In genomic region chr9:32551491-32552049, GRCh38 we compare ENCODE assay signal across 8 cellular contexts. TPM values are rescaled to one million over a fixed set of nuclear protein-coding genes. Genes with fewer than 3 reads are reported as not detected.
DNase-seq lines count a peak whose midpoint lies in the region; ATAC-seq, FAIRE-seq and TF ChIP-seq lines count a peak whose summit lies in the region.

No MANE protein-coding gene starts in this region.

- TF ChIP-seq POLR2A in A549 (IDR thresholded peaks at IDR 0.05; ENCODE audit: low read length): no peak
- no peak for TF ChIP-seq POLR2A in H1 (IDR thresholded peaks at IDR 0.05; ENCODE audit: control extremely low read depth in 1 of 2, low read depth in 2 of 2, low read length in 2 of 2)

- H3K4me1 Mint-ChIP-seq in activated CD4-positive, alpha-beta memory T cell treated with anti-CD3 and anti-CD28 coated beads, Interleukin-2, amount 10 ng/mL, durations not matched to agents 7 days and 5 days: peaks cover 44% of the 10 kb centered on the region

- H3K4me3 ChIP-seq in A549 (peak overlapping the region; percentile 62), H1 (ENCODE audit: extremely low read depth in 1 of 4, insufficient read depth in 2 of 4, low read depth in 3 of 4, low read length in 4 of 4) (peak overlapping the region; percentile 80 to 97 (median 87)), mucosa of descending colon (peak overlapping the region; percentile 67)

- POLR2A ChIA-PET in A549 (lab: Yijun Ruan, JAX) (interaction anchor here (0.6 to 2.6 kb wide), 7 partner anchors 21 to 474 kb away, joined by 3 to 14 read pairs (median 5); partner anchors contain the start of genes ACO1, DNAJA1, NDUFB6 and RIGI), H1 (lab: Charles Lee; ENCODE audit: partially characterized antibody) (interaction anchor here (0.6 to 3.9 kb wide), 9 partner anchors 13 to 185 kb away, joined by 3 to 24 read pairs (median 10); partner anchors contain the start of genes NDUFB6 and RIGI)
- POLR2A ChIA-PET in activated CD4-positive, alpha-beta memory T cell treated with anti-CD3 and anti-CD28 coated beads, Interleukin-2, amount 10 ng/mL, durations not matched to agents 7 days and 5 days (lab: Charles Lee): interaction anchor here (0.7 to 5.0 kb wide), 11 partner anchors 18 to 168 kb away, joined by 3 to 57 read pairs (median 4); partner anchors contain the start of genes ACO1, NDUFB6 and RIGI

- peak overlapping the region; percentile 83 for H3K4me2 ChIP-seq in A549
- peak overlapping the region; percentile 80 to 83 for H3K4me2 ChIP-seq in H1 (ENCODE audit: insufficient read depth in 1 of 2, low read depth in 2 of 2, low read length in 2 of 2)

- peak overlapping the region; percentile 80 for H2BK5ac ChIP-seq in H1 (ENCODE audit: low read depth, low read length)

- ATAC-seq in A549 (peak; percentile 8 to 32; a peak in 4 of 6 replicates), mucosa of descending colon (peak; percentile 11), HG03095 (IDR thresholded peaks at IDR 0.05; ENCODE audit: unreplicated experiment) (no peak)

- H2BK20ac ChIP-seq in H1 (ENCODE audit: low read length): no peak overlapping the region

- H3K79me1 ChIP-seq in H1 (ENCODE audit: low read depth, low read length): no peaks in the 10 kb centered on the region; the same call in 1 of the 2 replicates

- peaks cover 9% of the 10 kb centered on the region for H3K23me2 ChIP-seq in H1 (ENCODE audit: low read depth, low read length)

- H3K9me3 Mint-ChIP-seq in activated CD4-positive, alpha-beta memory T cell treated with anti-CD3 and anti-CD28 coated beads, Interleukin-2, amount 10 ng/mL, durations not matched to agents 7 days and 5 days: no peaks in the 10 kb centered on the region

- peak; percentile 28 to 30 for DNase-seq in A549 (ENCODE audit: low read depth in 1 of 2, low spot score in 1 of 2)
- DNase-seq in GM19239 (ENCODE audit: insufficient read length, low spot score): no peak
- peak; percentile 21 for DNase-seq in NCI-H2196 treated with DMSO at 0.1 percent for 48 hours (lab: John Stamatoyannopoulos, UW; ENCODE audit: unreplicated experiment)
- peak; percentile 51 for DNase-seq in activated CD4-positive, alpha-beta memory T cell treated with anti-CD3 and anti-CD28 coated beads, Interleukin-2, amount 10 ng/mL, durations not matched to agents 7 days and 5 days
- DNase-seq in H1 (ENCODE audit: low read depth in 1 of 2, low spot score in 2 of 2): peak in 1 of 2 experiments; percentile 55
- peak in 2 of 3 donors; percentile 52 to 56 for DNase-seq in mucosa of descending colon
- peak; percentile 65 for DNase-seq in stimulated activated naive CD4-positive, alpha-beta T cell treated with Interleukin-2 at 50 U/mL for 16 hours (lab: John Stamatoyannopoulos, UW)

- no peak for TF ChIP-seq EP300 in A549 (IDR thresholded peaks at IDR 0.05)
- TF ChIP-seq EP300 in H1 (IDR thresholded peaks at IDR 0.05; ENCODE audit: borderline replicate concordance in 1 of 2, low read depth in 2 of 2, low read length in 2 of 2): no peak

- peak overlapping the region; percentile 63 for H3K14ac ChIP-seq in H1 (ENCODE audit: insufficient read length)

- H3K79me2 ChIP-seq in H1 (ENCODE audit: control insufficient read depth in 1 of 2, insufficient read depth in 2 of 2, low read length in 2 of 2): peaks cover 29 to 57% of the 10 kb centered on the region in 2 experiments

- FAIRE-seq in A549 (lab: Jason Lieb, UNC): no peak
- peak; percentile 62 for FAIRE-seq in GM19239 (lab: Jason Lieb, UNC)
- peak; percentile 7 for FAIRE-seq in H1 (lab: Jason Lieb, UNC)

- H2BK15ac ChIP-seq in H1 (ENCODE audit: low read length): no peak overlapping the region

- H2AK5ac ChIP-seq in H1 (ENCODE audit: low read depth, low read length): peak overlapping the region; percentile 46; the same call in 1 of the 2 replicates

- CTCF ChIA-PET in A549 (lab: Yijun Ruan, JAX): interaction anchor here (0.6 to 9.3 kb wide), 10 partner anchors 17 to 436 kb away, joined by 3 to 91 read pairs (median 6); partner anchors contain the start of gene NDUFB6
- CTCF ChIA-PET in activated CD4-positive, alpha-beta memory T cell treated with anti-CD3 and anti-CD28 coated beads, Interleukin-2, amount 10 ng/mL, durations not matched to agents 7 days and 5 days (lab: Charles Lee): interaction anchor here (1.2 to 5.2 kb wide), 8 partner anchors 12 to 173 kb away, joined by 3 to 56 read pairs (median 10); partner anchors contain the start of genes ACO1, NDUFB6 and RIGI
- CTCF ChIA-PET in H1 (lab: Charles Lee; ENCODE audit: partially characterized antibody): interaction anchor here (0.7 to 3.8 kb wide), 5 partner anchors 11 to 172 kb away, joined by 3 to 14 read pairs (median 6); no protein-coding TSS in a partner anchor

- H3K56ac ChIP-seq in H1 (replicated peaks; ENCODE audit: insufficient read length, low read depth, low read length): peak overlapping the region; percentile 71

- peak overlapping the region; percentile 17 for H4K91ac ChIP-seq in H1 (replicated peaks; ENCODE audit: insufficient read length, low read length)

- peak overlapping the region; percentile 92; the same call in 1 of the 2 replicates for H4K8ac ChIP-seq in H1 (ENCODE audit: extremely low read depth, insufficient read depth, low read length)

- peak overlapping the region; percentile 57 for H3K18ac ChIP-seq in H1 (ENCODE audit: extremely low read depth, low read length)

- peak overlapping the region; percentile 71; the same call in 1 of the 2 replicates for H2BK12ac ChIP-seq in H1 (ENCODE audit: low read depth, low read length)

- peaks cover 19% of the 10 kb centered on the region for H3K36me3 Mint-ChIP-seq in activated CD4-positive, alpha-beta memory T cell treated with anti-CD3 and anti-CD28 coated beads, Interleukin-2, amount 10 ng/mL, durations not matched to agents 7 days and 5 days (ENCODE audit: low read depth)

- H3K27me3 ChIP-seq in H1 (replicated peaks in 1 of 4; ENCODE audit: control insufficient read depth in 3 of 4, extremely low read depth in 1 of 4, insufficient read depth in 3 of 4, low read length in 3 of 4): no peaks in the 10 kb centered on the region

- H3K23ac ChIP-seq in H1 (ENCODE audit: insufficient read length): no peak overlapping the region

- H3K9ac ChIP-seq in H1 (replicated peaks in 1 of 4; ENCODE audit: extremely low read depth in 1 of 4, low read depth in 3 of 4, low read length in 3 of 4): peak overlapping the region; percentile 62 to 97 (median 94)

- peaks cover 0 to 3% (median 0%) of the 10 kb centered on the region in 4 experiments; a peak in 1 of 8 replicates for H3K36me3 ChIP-seq in H1 (ENCODE audit: control insufficient read depth in 2 of 4, insufficient read depth in 4 of 4, low read length in 3 of 4)
- no peaks in the 10 kb centered on the region for H3K36me3 ChIP-seq in mucosa of descending colon (ENCODE audit: low read depth)

- peak overlapping the region; percentile 54 for H4K5ac ChIP-seq in H1 (ENCODE audit: insufficient read length, low read depth, low read length)

- no peak overlapping the region for H2BK120ac ChIP-seq in H1 (replicated peaks; ENCODE audit: low read depth, low read length)

- no peaks in the 10 kb centered on the region for H3K27me3 Mint-ChIP-seq in activated CD4-positive, alpha-beta memory T cell treated with anti-CD3 and anti-CD28 coated beads, Interleukin-2, amount 10 ng/mL, durations not matched to agents 7 days and 5 days

- H3K27ac ChIP-seq in A549: peak overlapping the region; percentile 94 to 96
- peak overlapping the region; percentile 78 for H3K27ac ChIP-seq in H1 (ENCODE audit: low read depth, low read length)

- H3K4me3 Mint-ChIP-seq in activated CD4-positive, alpha-beta memory T cell treated with anti-CD3 and anti-CD28 coated beads, Interleukin-2, amount 10 ng/mL, durations not matched to agents 7 days and 5 days: peak overlapping the region; percentile 91

- TF ChIP-seq RAD21 in A549 (conservative IDR thresholded peaks at IDR 0.05 in 1 of 2, IDR thresholded peaks at IDR 0.05 in 1 of 2): no peak
- TF ChIP-seq RAD21 in H1 (IDR thresholded peaks at IDR 0.05 in 1 of 2, conservative IDR thresholded peaks at IDR 0.05 in 1 of 2; ENCODE audit: low read depth in 2 of 2, low read length in 2 of 2): no peak

- WGBS in A549 (ENCODE audit: missing lambda C conversion rate): under 1% methylated on average over 28 of the region's 32 CpGs
- WGBS in H1 (ENCODE audit: extremely low coverage in 1 of 2, insufficient coverage in 1 of 2, insufficient read length in 1 of 2, insufficient replicate concordance in 2 of 2, low coverage in 1 of 2, low lambda C conversion rate in 2 of 2, missing lambda C conversion rate in 1 of 2), 2 experiments: 3% methylated on average over 32 of the region's 32 CpGs; no CpG with 5 or more reads in 1 of the 2 experiments

- peak overlapping the region; percentile 100 for H3K27ac Mint-ChIP-seq in activated CD4-positive, alpha-beta memory T cell treated with anti-CD3 and anti-CD28 coated beads, Interleukin-2, amount 10 ng/mL, durations not matched to agents 7 days and 5 days

- intact Hi-C loops in mucosa of descending colon (cut with DNase I, micrococcal nuclease): no loop called here

- peaks cover 17% of the 10 kb centered on the region for H3K4me1 ChIP-seq in A549
- H3K4me1 ChIP-seq in H1 (replicated peaks in 1 of 4; ENCODE audit: control insufficient read depth in 3 of 4, insufficient read depth in 4 of 4, low read length in 3 of 4): peaks cover 0 to 3% (median 0%) of the 10 kb centered on the region in 4 experiments; a peak in 2 of 7 replicates
- H3K4me1 ChIP-seq in mucosa of descending colon (ENCODE audit: low read depth): peaks cover 15% of the 10 kb centered on the region

- H3K4ac ChIP-seq in H1 (replicated peaks; ENCODE audit: insufficient read length, low read depth, low read length): peak overlapping the region; percentile 41

- TF ChIP-seq CTCF in A549 (IDR thresholded peaks at IDR 0.05) (no peak), H1 (IDR thresholded peaks at IDR 0.05; ENCODE audit: control extremely low read depth in 1 of 3, insufficient read depth in 1 of 3, low read depth in 1 of 3, low read length in 3 of 3) (no peak), mucosa of descending colon (IDR thresholded peaks at IDR 0.05) (no peak)

- H2AFZ ChIP-seq in H1 (ENCODE audit: low read length): 0 out of 2 replicates have a peak overlapping the region, but pooled peaks have one; percentile 17

- H3K9me3 ChIP-seq in A549 (no peaks in the 10 kb centered on the region), H1 (ENCODE audit: insufficient read depth in 2 of 2, low read depth in 1 of 2, low read length in 1 of 2) (no peaks in the 10 kb centered on the region), mucosa of descending colon (no peaks in the 10 kb centered on the region)

- H4K20me1 ChIP-seq in H1 (replicated peaks in 1 of 2; ENCODE audit: control insufficient read depth in 1 of 2, insufficient read depth in 2 of 2, low read length in 2 of 2): peaks cover 11 to 15% of the 10 kb centered on the region in 2 experiments

RNA-seq across cellular contexts. Expression of gene SMIM27, which starts 0.6 kb away (rescaled TPM):
- polyA plus RNA-seq in A549 (2011; rRNA removed): 10.8 and 12.4 TPM in 2 replicates
- 3.3 and 3.4 TPM in 2 replicates for polyA plus RNA-seq in A549 (2012; cell fraction: cytosol; rRNA removed)
- polyA plus RNA-seq in A549 (2012; cell fraction: nucleus; rRNA removed): 1.2 and 2.5 TPM in 2 replicates
- 21.1 to 22.9 TPM (median 21.7 TPM) in 3 replicates for polyA plus RNA-seq in A549 (2017; fragmentation: RNase III; extraction: RNeasy Plus Mini Kit Qiagen cat#74134 plus additional on column Dnase treatment)
- 1.9 and 2.7 TPM in 2 replicates for polyA minus RNA-seq in A549 (2011; rRNA and poly(A)+ RNA removed)
- total RNA-seq in activated CD4-positive, alpha-beta memory T cell treated with anti-CD3 and anti-CD28 coated beads, Interleukin-2, amount 10 ng/mL, durations not matched to agents 7 days and 5 days: 10 to 100 TPM; 27.3 to 30.1 TPM
- total RNA-seq in H1 (2021; fragmentation: NEBNext Ultra II Directional; extraction: Animal tissue kit (Norgen Biotek cat#: 25700)): 15.8 and 18.1 TPM in 2 replicates
- 3.6 and 4.3 TPM in 2 replicates for polyA plus RNA-seq in H1 (2011; rRNA removed)
- 6.0 TPM for polyA plus RNA-seq in H1 (2011; cell fraction: cytosol; rRNA removed)
- 9.2 TPM for polyA plus RNA-seq in H1 (2011; cell fraction: nucleus; rRNA removed)
- polyA plus RNA-seq in H1 (2012, experiment 1 of 2): 16.2 to 37.6 TPM (median 29.0 TPM) in 4 replicates
- 23.2 TPM for polyA plus RNA-seq in H1 (2012, experiment 2 of 2)
- 31.7 TPM for polyA plus RNA-seq in H1 (2013, experiment 1 of 2)
- polyA plus RNA-seq in H1 (2013, experiment 2 of 2): 30.1 TPM
- 1.3 and 2.4 TPM in 2 replicates for polyA minus RNA-seq in H1 (2011; rRNA and poly(A)+ RNA removed)
- 5.6 TPM for polyA minus RNA-seq in H1 (2011; cell fraction: cytosol; rRNA and poly(A)+ RNA removed)
- polyA minus RNA-seq in H1 (2011; cell fraction: nucleus; rRNA and poly(A)+ RNA removed): 6.8 TPM
- 10 to 100 TPM in 1 of 3 donors, 1 to 10 TPM in 2; 8.3 to 10.1 (median 9.9) TPM for total RNA-seq in mucosa of descending colon

RNA-seq across cellular contexts. Expression of gene TOPORS, which starts 0.8 kb away (rescaled TPM):
- 18.8 and 22.2 TPM in 2 replicates for polyA plus RNA-seq in A549 (2011; rRNA removed)
- 3.0 and 3.1 TPM in 2 replicates for polyA plus RNA-seq in A549 (2012; cell fraction: cytosol; rRNA removed)
- 2.7 and 3.5 TPM in 2 replicates for polyA plus RNA-seq in A549 (2012; cell fraction: nucleus; rRNA removed)
- 15.2 to 19.3 TPM (median 18.2 TPM) in 3 replicates for polyA plus RNA-seq in A549 (2017; fragmentation: RNase III; extraction: RNeasy Plus Mini Kit Qiagen cat#74134 plus additional on column Dnase treatment)
- 14.9 and 16.7 TPM in 2 replicates for polyA minus RNA-seq in A549 (2011; rRNA and poly(A)+ RNA removed)
- total RNA-seq in activated CD4-positive, alpha-beta memory T cell treated with anti-CD3 and anti-CD28 coated beads, Interleukin-2, amount 10 ng/mL, durations not matched to agents 7 days and 5 days: 10 to 100 TPM; 12.2 to 12.7 TPM
- total RNA-seq in H1 (2021; fragmentation: NEBNext Ultra II Directional; extraction: Animal tissue kit (Norgen Biotek cat#: 25700)): 26.9 and 30.7 TPM in 2 replicates
- 7.9 and 10.3 TPM in 2 replicates for polyA plus RNA-seq in H1 (2011; rRNA removed)
- polyA plus RNA-seq in H1 (2011; cell fraction: cytosol; rRNA removed): 15.7 TPM
- 7.2 TPM for polyA plus RNA-seq in H1 (2011; cell fraction: nucleus; rRNA removed)
- 14.6 to 24.7 TPM (median 16.4 TPM) in 4 replicates for polyA plus RNA-seq in H1 (2012, experiment 1 of 2)
- polyA plus RNA-seq in H1 (2012, experiment 2 of 2): 1.0 TPM
- polyA plus RNA-seq in H1 (2013, experiment 1 of 2): 33.6 TPM
- polyA plus RNA-seq in H1 (2013, experiment 2 of 2): 32.3 TPM
- 33.0 and 45.2 TPM in 2 replicates for polyA minus RNA-seq in H1 (2011; rRNA and poly(A)+ RNA removed)
- 18.3 TPM for polyA minus RNA-seq in H1 (2011; cell fraction: cytosol; rRNA and poly(A)+ RNA removed)
- polyA minus RNA-seq in H1 (2011; cell fraction: nucleus; rRNA and poly(A)+ RNA removed): 36.2 TPM
- total RNA-seq in mucosa of descending colon: 10 to 100 TPM; 12.5 to 18.2 (median 16.6) TPM

RNA-seq across cellular contexts. Expression of gene NDUFB6, which starts 21.4 kb away (rescaled TPM):
- 64.6 and 91.0 TPM in 2 replicates for polyA plus RNA-seq in A549 (2011; rRNA removed)
- polyA plus RNA-seq in A549 (2012; cell fraction: cytosol; rRNA removed): 79.9 and 96.5 TPM in 2 replicates
- polyA plus RNA-seq in A549 (2012; cell fraction: nucleus; rRNA removed): 32.6 and 58.1 TPM in 2 replicates
- 158 to 176 TPM (median 166 TPM) in 3 replicates for polyA plus RNA-seq in A549 (2017; fragmentation: RNase III; extraction: RNeasy Plus Mini Kit Qiagen cat#74134 plus additional on column Dnase treatment)
- polyA minus RNA-seq in A549 (2011; rRNA and poly(A)+ RNA removed): 9.8 and 20.2 TPM in 2 replicates
- total RNA-seq in activated CD4-positive, alpha-beta memory T cell treated with anti-CD3 and anti-CD28 coated beads, Interleukin-2, amount 10 ng/mL, durations not matched to agents 7 days and 5 days: 10 to 100 TPM; 42.7 to 45.1 TPM
- total RNA-seq in H1 (2021; fragmentation: NEBNext Ultra II Directional; extraction: Animal tissue kit (Norgen Biotek cat#: 25700)): 61.4 and 62.5 TPM in 2 replicates
- 43.6 and 55.8 TPM in 2 replicates for polyA plus RNA-seq in H1 (2011; rRNA removed)
- polyA plus RNA-seq in H1 (2011; cell fraction: cytosol; rRNA removed): 62.6 TPM
- 18.0 TPM for polyA plus RNA-seq in H1 (2011; cell fraction: nucleus; rRNA removed)
- 42.1 to 62.5 TPM (median 50.8 TPM) in 4 replicates for polyA plus RNA-seq in H1 (2012, experiment 1 of 2)
- 45.8 TPM for polyA plus RNA-seq in H1 (2012, experiment 2 of 2)
- polyA plus RNA-seq in H1 (2013, experiment 1 of 2): 79.7 TPM
- polyA plus RNA-seq in H1 (2013, experiment 2 of 2): 80.0 TPM
- polyA minus RNA-seq in H1 (2011; rRNA and poly(A)+ RNA removed): 3.6 and 4.3 TPM in 2 replicates
- polyA minus RNA-seq in H1 (2011; cell fraction: cytosol; rRNA and poly(A)+ RNA removed): 42.2 TPM
- 11.8 TPM for polyA minus RNA-seq in H1 (2011; cell fraction: nucleus; rRNA and poly(A)+ RNA removed)
- total RNA-seq in mucosa of descending colon: 10 to 100 TPM; 39.3 to 52.8 (median 45.1) TPM

RNA-seq across cellular contexts. Expression of gene RIGI, which starts 25.6 kb away (rescaled TPM):
- polyA plus RNA-seq in A549 (2011; rRNA removed) (3.9 and 4.8 TPM in 2 replicates), A549 (2017; fragmentation: RNase III; extraction: RNeasy Plus Mini Kit Qiagen cat#74134 plus additional on column Dnase treatment) (3.8 to 4.8 TPM (median 4.1 TPM) in 3 replicates), H1 (2011; rRNA removed) (1.5 and 3.1 TPM in 2 replicates)
- polyA plus RNA-seq in A549 (2012; cell fraction: cytosol; rRNA removed): 0.38 and 0.49 TPM in 2 replicates
- 0.46 and 0.69 TPM in 2 replicates for polyA plus RNA-seq in A549 (2012; cell fraction: nucleus; rRNA removed)
- polyA minus RNA-seq in A549 (2011; rRNA and poly(A)+ RNA removed): 1.7 and 2.3 TPM in 2 replicates
- total RNA-seq in activated CD4-positive, alpha-beta memory T cell treated with anti-CD3 and anti-CD28 coated beads, Interleukin-2, amount 10 ng/mL, durations not matched to agents 7 days and 5 days: 10 to 100 TPM; 32.4 to 33.7 TPM
- 6.6 and 6.7 TPM in 2 replicates for total RNA-seq in H1 (2021; fragmentation: NEBNext Ultra II Directional; extraction: Animal tissue kit (Norgen Biotek cat#: 25700))
- polyA plus RNA-seq in H1 (2011; cell fraction: cytosol; rRNA removed): 3.1 TPM
- polyA plus RNA-seq in H1 (2011; cell fraction: nucleus; rRNA removed): 1.5 TPM
- polyA plus RNA-seq in H1 (2012, experiment 1 of 2): 4.3 to 10.0 TPM (median 5.9 TPM) in 4 replicates
- polyA plus RNA-seq in H1 (2012, experiment 2 of 2): 0.31 TPM
- 5.4 TPM for polyA plus RNA-seq in H1 (2013, experiment 1 of 2)
- polyA plus RNA-seq in H1 (2013, experiment 2 of 2): 5.2 TPM
- polyA minus RNA-seq in H1 (2011; rRNA and poly(A)+ RNA removed): 4.2 and 5.3 TPM in 2 replicates
- polyA minus RNA-seq in H1 (2011; cell fraction: cytosol; rRNA and poly(A)+ RNA removed): 3.2 TPM
- polyA minus RNA-seq in H1 (2011; cell fraction: nucleus; rRNA and poly(A)+ RNA removed): 6.2 TPM
- 10 to 100 TPM; 13.4 to 20.9 (median 14.2) TPM for total RNA-seq in mucosa of descending colon

Comparison
In these comparisons a context has a peak if more than half of its experiments do, and no peak if none do; other contexts are left out.
1. Of the 18 proteins assayed by ChIP-seq in both H1 and A549: peak only in H1: none; only in A549: E2F6; in both: none; in neither: 17.